Comparison of ENCODE assay signal across 8 cellular contexts in the genomic region with DNA sequence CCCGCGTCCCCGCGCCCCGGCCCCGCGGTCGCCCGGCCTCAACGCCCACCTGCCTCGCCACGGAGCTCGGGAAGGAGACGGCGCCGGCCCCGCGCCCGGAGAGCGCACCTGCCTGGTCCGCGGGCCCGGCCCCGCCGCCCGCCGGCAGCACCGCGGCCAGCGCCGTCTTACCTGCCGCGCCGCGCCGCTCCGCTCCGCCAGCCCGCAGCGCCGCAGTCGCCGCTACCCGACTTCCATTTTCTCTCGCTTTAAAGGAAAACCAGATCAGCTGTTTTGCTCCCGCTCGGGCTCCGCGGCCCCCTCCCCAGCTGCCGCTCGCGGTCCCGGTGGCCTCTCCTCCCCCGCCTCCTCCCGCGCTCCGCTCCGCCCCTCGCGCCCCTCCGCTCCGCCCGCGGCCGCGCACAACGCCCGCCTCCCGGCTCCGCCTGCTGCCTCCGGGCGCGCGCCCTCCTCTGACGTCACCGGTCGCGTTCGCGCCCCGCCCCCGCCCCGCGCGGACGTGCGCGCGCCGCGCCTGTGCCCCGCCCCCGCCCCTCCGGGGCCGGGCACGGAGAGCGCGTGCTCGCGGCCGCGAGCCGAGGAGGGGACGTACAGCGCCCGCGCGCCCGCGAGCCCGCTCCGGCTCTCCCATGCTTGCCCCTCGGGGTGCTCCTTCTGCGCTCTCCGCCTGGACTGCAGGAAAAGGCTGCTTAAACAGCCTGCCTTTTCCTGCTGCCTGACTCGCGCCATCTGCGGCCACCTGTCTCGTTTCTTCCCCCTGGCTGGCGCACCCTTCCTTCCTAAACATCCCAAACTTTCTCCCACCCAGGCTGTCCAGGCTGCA. TPM values are rescaled to one million over a fixed set of nuclear protein-coding genes. Genes with fewer than 3 reads are reported as not detected.
DNase-seq lines count a peak whose midpoint lies in the region; ATAC-seq and TF ChIP-seq lines count a peak whose summit lies in the region.

A gene (minus strand): TSS at position 338 of the 823 bp plus-strand sequence.

- no peaks in the 10 kb centered on the region for H3K79me2 ChIP-seq in OCI-LY3 (ENCODE audit: low read length)

- H3K9ac ChIP-seq in HUES6 (ENCODE audit: low read length) (peak within 1 kb of the TSS; percentile 82), OCI-LY3 (ENCODE audit: low read length) (peak within 1 kb of the TSS; percentile 88), mucosa of stomach (ENCODE audit: low read length) (peak within 1 kb of the TSS; percentile 72)

- H2AFZ ChIP-seq in OCI-LY3 (ENCODE audit: low read depth, low read length): peak within 1 kb of the TSS; percentile 100

- no peak for TF ChIP-seq CTCF in OCI-LY3 (IDR thresholded peaks at IDR 0.05; ENCODE audit: low read depth, low read length)

- H3K27ac ChIP-seq in HUES6 (ENCODE audit: low read depth, low read length): no peak within 1 kb of the TSS
- H3K27ac ChIP-seq in OCI-LY3 (ENCODE audit: low read length): peak within 1 kb of the TSS; percentile 42
- H3K27ac ChIP-seq in esophagus (ENCODE audit: low read depth in 2 of 2, low read length in 1 of 2): peak within 1 kb of the TSS; percentile 84

- no peaks in the 10 kb centered on the region for H3K36me3 ChIP-seq in HUES6 (ENCODE audit: control insufficient read depth, insufficient read depth, low read length)
- H3K36me3 ChIP-seq in OCI-LY3 (replicated peaks; ENCODE audit: low read depth, low read length): no peaks in the 10 kb centered on the region
- H3K36me3 ChIP-seq in esophagus (ENCODE audit: control insufficient read depth in 2 of 2, insufficient read depth in 2 of 2, low read length in 1 of 2): no peaks in the 10 kb centered on the region
- H3K36me3 ChIP-seq in mucosa of stomach (ENCODE audit: control insufficient read depth, insufficient read depth, low read length): no peaks in the 10 kb centered on the region

- H3K4me1 ChIP-seq in HUES6 (ENCODE audit: control insufficient read depth, insufficient read depth, low read length) (peaks cover 4% of the 10 kb centered on the region), OCI-LY3 (ENCODE audit: low read length) (peaks cover 16% of the 10 kb centered on the region), esophagus (ENCODE audit: control insufficient read depth in 2 of 2, insufficient read depth in 2 of 2, low read length in 1 of 2) (no peaks in the 10 kb centered on the region), mucosa of stomach (ENCODE audit: control insufficient read depth, insufficient read depth, low read length) (peaks cover 5% of the 10 kb centered on the region)

- peaks cover 20% of the 10 kb centered on the region for H3K27me3 ChIP-seq in HUES6 (ENCODE audit: control insufficient read depth, insufficient read depth, low read length)
- H3K27me3 ChIP-seq in OCI-LY3 (ENCODE audit: low read depth, low read length): no peaks in the 10 kb centered on the region
- H3K27me3 ChIP-seq in esophagus (ENCODE audit: control insufficient read depth in 1 of 2, insufficient read depth in 2 of 2, low read length in 2 of 2): no peaks in the 10 kb centered on the region
- H3K27me3 ChIP-seq in mucosa of stomach (ENCODE audit: control insufficient read depth, insufficient read depth, low read length): peaks cover 9% of the 10 kb centered on the region

- 1% methylated on average over 58 to 120 of the region's 120 CpGs for WGBS in esophagus, 2 donors

- H3K9me3 ChIP-seq in HUES6 (ENCODE audit: control insufficient read depth, insufficient read depth, low read depth, low read length): no peaks in the 10 kb centered on the region
- no peaks in the 10 kb centered on the region for H3K9me3 ChIP-seq in OCI-LY3 (ENCODE audit: insufficient read depth, low read length)
- H3K9me3 ChIP-seq in esophagus (ENCODE audit: control insufficient read depth in 2 of 2, insufficient read depth in 1 of 2, low read depth in 1 of 2, low read length in 1 of 2): no peaks in the 10 kb centered on the region
- H3K9me3 ChIP-seq in mucosa of stomach (ENCODE audit: control insufficient read depth, low read length): no peaks in the 10 kb centered on the region

- no peaks in the 10 kb centered on the region for H4K20me1 ChIP-seq in OCI-LY3 (ENCODE audit: insufficient read depth, low read length)

- peak; percentile 88 for ATAC-seq in GM21423 (IDR thresholded peaks at IDR 0.05; ENCODE audit: unreplicated experiment)

- H3K4me3 ChIP-seq in HUES6 (ENCODE audit: low read depth, low read length) (peak within 1 kb of the TSS; percentile 79), OCI-LY3 (ENCODE audit: low read length) (peak within 1 kb of the TSS; percentile 99), esophagus (ENCODE audit: low read depth in 1 of 2, low read length in 2 of 2) (peak within 1 kb of the TSS; percentile 65 to 82), mucosa of stomach (ENCODE audit: low read length) (peak within 1 kb of the TSS; percentile 64)

- DNase-seq in COR-L47 (lab: John Stamatoyannopoulos, UW) (peak; percentile 93), activated T-cell treated with anti-CD3 and anti-CD28 coated beads for 48 hours (ENCODE audit: low read depth) (peak; percentile 86)
- DNase-seq in stimulated activated CD8-positive, alpha-beta memory T cell treated with anti-CD3 and anti-CD28 coated beads, Interleukin-4, amount 100 ng/mL, for 24 hours (ENCODE audit: low read depth): peak; percentile 71

- peak within 1 kb of the TSS; percentile 96 for H3K4me2 ChIP-seq in OCI-LY3 (ENCODE audit: low read length)

RNA-seq across cellular contexts. Expression of the gene that starts here (rescaled TPM):
- polyA plus RNA-seq in esophagus: under 1 TPM; 0.41 to 0.65 TPM
